20 cellular contexts compared by ENCODE assay signal in the genomic region with DNA sequence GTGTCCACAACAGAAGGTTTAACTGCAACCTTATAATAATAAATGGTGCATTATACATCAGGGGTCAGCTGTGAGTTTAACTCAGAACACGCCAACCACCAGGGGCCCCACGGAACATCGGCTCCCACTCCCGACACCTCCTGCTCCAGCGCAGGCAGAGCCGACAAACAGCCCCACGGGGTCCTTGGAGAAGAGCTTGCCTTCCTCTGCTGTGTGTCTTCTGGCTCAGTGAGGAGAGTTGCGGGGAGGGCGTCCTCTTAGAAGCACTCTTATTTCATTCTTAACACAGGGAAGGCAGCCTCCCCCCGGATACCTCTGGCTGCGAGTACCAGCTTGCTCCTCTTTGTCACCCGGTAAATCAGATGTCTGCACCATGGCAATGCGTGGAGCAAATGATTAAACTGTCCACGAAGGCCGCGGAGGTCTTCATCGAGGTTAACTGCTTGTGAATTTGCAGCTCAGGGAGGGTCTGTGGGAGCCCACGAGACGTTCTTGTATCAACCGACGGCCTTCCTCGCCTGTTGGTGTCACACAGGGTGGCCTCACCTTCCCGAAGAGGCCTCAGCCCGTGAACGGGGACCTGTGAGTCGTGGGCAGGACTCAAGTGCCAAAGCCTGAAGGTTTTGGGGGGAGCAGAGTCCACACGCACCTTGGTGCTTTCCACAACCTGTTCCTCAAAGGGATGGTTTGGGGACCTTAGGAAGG.
"Had no signal": no experiment of that assay in that cellular context is flagged by ENCODE, and none has a peak within 500 bp of the region (broad histone marks: within the 10 kb centered on the region; RNA-seq: fewer than 3 reads in every experiment).

No MANE protein-coding gene starts in this region.

- H3K27me3 ChIP-seq: right lobe of liver had no signal

- H3K9ac ChIP-seq: parathyroid adenoma had no signal

- H3K27ac Mint-ChIP-seq: activated naive CD8-positive, alpha-beta T cell treated with anti-CD3 and anti-CD28 coated beads, Interleukin-2, amount 50 U/mL, for 24 hours; activated T-helper 1 cell treated with anti-CD3 and anti-CD28 coated beads, Interleukin-12 subunit alpha, Interleukin-12 subunit beta, Interleukin-2, Interleukin-4 antibody, amounts not matched to agents 30 ng/mL and 10 ng/mL and 1 ng/mL, durations not matched to agents 14 hours and 24 hours and 36 hours; natural killer cell treated with Interleukin-12 subunit alpha and Interleukin-12 subunit beta and Interleukin-15 and Interleukin-18, amount 100 ng/mL, for 72 hours had no signal

- H3K27ac ChIP-seq: heart right ventricle, left lung, neutrophil, parathyroid adenoma, right lobe of liver, WERI-Rb-1 had no signal

- DNase-seq: activated CD4-positive, alpha-beta T cell treated with anti-CD3 and anti-CD28 coated beads, Interleukin-2, amount 50 U/mL, for 1 hour; activated CD4-positive, CD25-positive, alpha-beta regulatory T cell treated with anti-CD3 and anti-CD28 coated beads, Interleukin-2, amount 50 U/mL, for 72 hours; activated gamma-delta T cell; activated naive CD4-positive, alpha-beta T cell treated with anti-CD3 and anti-CD28 coated beads, Interleukin-2, amount 50 U/mL, for 16 hours; activated naive CD8-positive, alpha-beta T cell treated with anti-CD3 and anti-CD28 coated beads, Interleukin-2, amount 50 U/mL, for 24 hours; cerebellar nuclear complex; heart right ventricle; left lung; right lobe of liver; stimulated activated CD4-positive, alpha-beta T cell treated with anti-CD3 and anti-CD28 coated beads, Interleukin-4, amount 100 ng/mL, for 1 hour; stimulated activated naive CD4-positive, alpha-beta T cell; T-helper 1 cell; WERI-Rb-1 had no signal

- H3K4me1 Mint-ChIP-seq: activated naive CD8-positive, alpha-beta T cell treated with anti-CD3 and anti-CD28 coated beads, Interleukin-2, amount 50 U/mL, for 24 hours had no signal

- H3K36me3 ChIP-seq: heart right ventricle, left lung, neutrophil, right lobe of liver, WERI-Rb-1 had no signal

- H3K4me3 Mint-ChIP-seq: activated naive CD8-positive, alpha-beta T cell treated with anti-CD3 and anti-CD28 coated beads, Interleukin-2, amount 50 U/mL, for 24 hours; activated T-helper 1 cell treated with anti-CD3 and anti-CD28 coated beads, Interleukin-12 subunit alpha, Interleukin-12 subunit beta, Interleukin-2, Interleukin-4 antibody, amounts not matched to agents 30 ng/mL and 10 ng/mL and 1 ng/mL, durations not matched to agents 14 hours and 24 hours and 36 hours; natural killer cell treated with Interleukin-12 subunit alpha and Interleukin-12 subunit beta and Interleukin-15 and Interleukin-18, amount 100 ng/mL, for 72 hours had no signal

- H3K4me1 ChIP-seq: heart right ventricle, left lung, parathyroid adenoma, right lobe of liver had no signal

- H3K4me3 ChIP-seq: heart right ventricle, left lung, right lobe of liver, smooth muscle cell had no signal

- H3K9me3 ChIP-seq: neutrophil, right lobe of liver had no signal

- H3K9me3 Mint-ChIP-seq: activated naive CD8-positive, alpha-beta T cell treated with anti-CD3 and anti-CD28 coated beads, Interleukin-2, amount 50 U/mL, for 24 hours; activated T-helper 1 cell treated with anti-CD3 and anti-CD28 coated beads, Interleukin-12 subunit alpha, Interleukin-12 subunit beta, Interleukin-2, Interleukin-4 antibody, amounts not matched to agents 30 ng/mL and 10 ng/mL and 1 ng/mL, durations not matched to agents 14 hours and 24 hours and 36 hours; natural killer cell treated with Interleukin-12 subunit alpha and Interleukin-12 subunit beta and Interleukin-15 and Interleukin-18, amount 100 ng/mL, for 72 hours had no signal

- H3K4me2 ChIP-seq: smooth muscle cell had no signal

- H3K36me3 Mint-ChIP-seq: natural killer cell treated with Interleukin-12 subunit alpha and Interleukin-12 subunit beta and Interleukin-15 and Interleukin-18, amount 100 ng/mL, for 72 hours had no signal

- H2AFZ ChIP-seq: parathyroid adenoma had no signal

- ATAC-seq: activated naive CD8-positive, alpha-beta T cell treated with anti-CD3 and anti-CD28 coated beads, Interleukin-2, amount 50 U/mL, for 24 hours; heart right ventricle; left lung; natural killer cell treated with Interleukin-12 subunit alpha and Interleukin-12 subunit beta and Interleukin-15 and Interleukin-18, amount 100 ng/mL, for 72 hours; right lobe of liver had no signal

- H3K79me2 ChIP-seq: parathyroid adenoma had no signal

- FAIRE-seq: endometrium, TTC549 had no signal
